26 cellular contexts compared by ENCODE assay signal in genomic region chr1:191558389-191558788, GRCh38.
"Had no signal": no experiment of that assay in that cellular context is flagged by ENCODE, and none has a peak within 500 bp of the region (broad histone marks: within the 10 kb centered on the region; RNA-seq: fewer than 3 reads in every experiment).

No MANE protein-coding gene starts in this region.

- ATAC-seq: activated CD4-positive, CD25-positive, alpha-beta regulatory T cell treated with anti-CD3 and anti-CD28 coated beads, Interleukin-2, amount 50 U/mL, for 24 hours; activated CD8-positive, alpha-beta memory T cell treated with anti-CD3 and anti-CD28 coated beads, Interleukin-2, amount 10 ng/mL, durations not matched to agents 7 days and 5 days; activated CD8-positive, alpha-beta T cell treated with anti-CD3 and anti-CD28 coated beads for 36 hours; gastroesophageal sphincter; left cardiac atrium; pancreas; psoas muscle; T-helper 17 cell; upper lobe of right lung had no signal

- H3K36me3 ChIP-seq: esophagus squamous epithelium, gastroesophageal sphincter, neutrophil, pancreas, right atrium auricular region, thyroid gland, upper lobe of right lung had no signal

- H3K27ac Mint-ChIP-seq: activated CD4-positive, alpha-beta T cell treated with anti-CD3 and anti-CD28 coated beads, Interleukin-2, amount 10 ng/mL, durations not matched to agents 24 days and 14 days; activated CD8-positive, alpha-beta memory T cell treated with anti-CD3 and anti-CD28 coated beads, Interleukin-2, amount 10 ng/mL, durations not matched to agents 7 days and 5 days; activated CD8-positive, alpha-beta T cell treated with anti-CD3 and anti-CD28 coated beads for 36 hours; activated naive CD4-positive, alpha-beta T cell treated with anti-CD3 and anti-CD28 coated beads for 36 hours; activated naive CD8-positive, alpha-beta T cell treated with anti-CD3 and anti-CD28 coated beads, Interleukin-2, amount 10 ng/mL, durations not matched to agents 7 days and 5 days; activated T-helper 2 cell treated with anti-CD3 and anti-CD28 coated beads, Interferon-gamma antibody, Interleukin-2, Interleukin-4, amounts not matched to agents 10 μg/mL and 5 μg/mL and 100 μg/mL, durations not matched to agents 14 hours and 24 hours and 36 hours; nephron; stimulated activated naive CD8-positive, alpha-beta T cell treated with anti-CD3 and anti-CD28 coated beads, Interleukin-15, Interleukin-2, amounts not matched to agents 100 ng/mL and 50 ng/mL, for 24 hours; T-helper 17 cell had no signal

- H3K4me3 ChIP-seq: coronary artery, esophagus squamous epithelium, gastroesophageal sphincter, pancreas, psoas muscle, right atrium auricular region, thyroid gland, upper lobe of right lung had no signal

- H3K36me3 Mint-ChIP-seq: activated CD8-positive, alpha-beta memory T cell treated with anti-CD3 and anti-CD28 coated beads, Interleukin-2, amount 10 ng/mL, durations not matched to agents 7 days and 5 days; activated naive CD8-positive, alpha-beta T cell treated with anti-CD3 and anti-CD28 coated beads, Interleukin-2, amount 10 ng/mL, durations not matched to agents 7 days and 5 days had no signal

- H3K27me3 Mint-ChIP-seq: activated CD4-positive, alpha-beta T cell treated with anti-CD3 and anti-CD28 coated beads, Interleukin-2, amount 10 ng/mL, durations not matched to agents 24 days and 14 days; activated CD8-positive, alpha-beta memory T cell treated with anti-CD3 and anti-CD28 coated beads, Interleukin-2, amount 10 ng/mL, durations not matched to agents 7 days and 5 days; activated CD8-positive, alpha-beta T cell treated with anti-CD3 and anti-CD28 coated beads for 36 hours; activated naive CD8-positive, alpha-beta T cell treated with anti-CD3 and anti-CD28 coated beads, Interleukin-2, amount 10 ng/mL, durations not matched to agents 7 days and 5 days; stimulated activated naive CD8-positive, alpha-beta T cell treated with anti-CD3 and anti-CD28 coated beads, Interleukin-15, Interleukin-2, amounts not matched to agents 100 ng/mL and 50 ng/mL, for 24 hours; T-helper 17 cell had no signal

- DNase-seq: activated CD4-positive, alpha-beta T cell treated with anti-CD3 and anti-CD28 coated beads, Interleukin-2, amount 10 ng/mL, durations not matched to agents 24 days and 14 days; activated CD8-positive, alpha-beta memory T cell treated with anti-CD3 and anti-CD28 coated beads, Interleukin-2, amount 10 ng/mL, durations not matched to agents 7 days and 5 days; activated CD8-positive, alpha-beta T cell treated with anti-CD3 and anti-CD28 coated beads for 36 hours; activated naive CD4-positive, alpha-beta T cell treated with anti-CD3 and anti-CD28 coated beads for 36 hours; activated naive CD8-positive, alpha-beta T cell treated with anti-CD3 and anti-CD28 coated beads, Interleukin-2, amount 10 ng/mL, durations not matched to agents 7 days and 5 days; amygdala; cerebellar nuclear complex; esophagus squamous epithelium; head of caudate nucleus; left cardiac atrium; pancreas; psoas muscle; stimulated activated CD4-positive, alpha-beta T cell treated with anti-CD3 and anti-CD28 coated beads, Interleukin-12 subunit alpha, Interleukin-12 subunit beta, amount 100 ng/mL, for 4 hours; substantia nigra; T-helper 17 cell; thyroid gland; upper lobe of right lung had no signal

- H3K4me3 Mint-ChIP-seq: activated CD4-positive, alpha-beta T cell treated with anti-CD3 and anti-CD28 coated beads, Interleukin-2, amount 10 ng/mL, durations not matched to agents 24 days and 14 days; activated CD8-positive, alpha-beta memory T cell treated with anti-CD3 and anti-CD28 coated beads, Interleukin-2, amount 10 ng/mL, durations not matched to agents 7 days and 5 days; activated CD8-positive, alpha-beta T cell treated with anti-CD3 and anti-CD28 coated beads for 36 hours; activated naive CD4-positive, alpha-beta T cell treated with anti-CD3 and anti-CD28 coated beads for 36 hours; activated naive CD8-positive, alpha-beta T cell treated with anti-CD3 and anti-CD28 coated beads, Interleukin-2, amount 10 ng/mL, durations not matched to agents 7 days and 5 days; nephron; stimulated activated naive CD8-positive, alpha-beta T cell treated with anti-CD3 and anti-CD28 coated beads, Interleukin-15, Interleukin-2, amounts not matched to agents 100 ng/mL and 50 ng/mL, for 24 hours; T-helper 17 cell had no signal

- H3K9me3 Mint-ChIP-seq: activated CD4-positive, alpha-beta T cell treated with anti-CD3 and anti-CD28 coated beads, Interleukin-2, amount 10 ng/mL, durations not matched to agents 24 days and 14 days; activated CD8-positive, alpha-beta T cell treated with anti-CD3 and anti-CD28 coated beads for 36 hours; activated naive CD4-positive, alpha-beta T cell treated with anti-CD3 and anti-CD28 coated beads for 36 hours; activated naive CD8-positive, alpha-beta T cell treated with anti-CD3 and anti-CD28 coated beads, Interleukin-2, amount 10 ng/mL, durations not matched to agents 7 days and 5 days; activated T-helper 2 cell treated with anti-CD3 and anti-CD28 coated beads, Interferon-gamma antibody, Interleukin-2, Interleukin-4, amounts not matched to agents 10 μg/mL and 5 μg/mL and 100 μg/mL, durations not matched to agents 14 hours and 24 hours and 36 hours; nephron had no signal

- H3K4me1 ChIP-seq: esophagus squamous epithelium, gastroesophageal sphincter, pancreas, psoas muscle, right atrium auricular region, thyroid gland, upper lobe of right lung had no signal

- H3K27ac ChIP-seq: coronary artery, esophagus squamous epithelium, gastroesophageal sphincter, neutrophil, pancreas, psoas muscle, right atrium auricular region, thyroid gland, upper lobe of right lung, VCaP had no signal

- H3K4me1 Mint-ChIP-seq: activated CD4-positive, alpha-beta T cell treated with anti-CD3 and anti-CD28 coated beads, Interleukin-2, amount 10 ng/mL, durations not matched to agents 24 days and 14 days; activated CD8-positive, alpha-beta memory T cell treated with anti-CD3 and anti-CD28 coated beads, Interleukin-2, amount 10 ng/mL, durations not matched to agents 7 days and 5 days; activated naive CD8-positive, alpha-beta T cell treated with anti-CD3 and anti-CD28 coated beads, Interleukin-2, amount 10 ng/mL, durations not matched to agents 7 days and 5 days; nephron; T-helper 17 cell had no signal

- H3K27me3 ChIP-seq: esophagus squamous epithelium, gastroesophageal sphincter, neutrophil, pancreas, right atrium auricular region, thyroid gland, upper lobe of right lung had no signal

- H3K9me3 ChIP-seq: esophagus squamous epithelium, gastroesophageal sphincter, neutrophil, pancreas, psoas muscle, right atrium auricular region, thyroid gland, upper lobe of right lung had no signal
